In the genomic region with DNA sequence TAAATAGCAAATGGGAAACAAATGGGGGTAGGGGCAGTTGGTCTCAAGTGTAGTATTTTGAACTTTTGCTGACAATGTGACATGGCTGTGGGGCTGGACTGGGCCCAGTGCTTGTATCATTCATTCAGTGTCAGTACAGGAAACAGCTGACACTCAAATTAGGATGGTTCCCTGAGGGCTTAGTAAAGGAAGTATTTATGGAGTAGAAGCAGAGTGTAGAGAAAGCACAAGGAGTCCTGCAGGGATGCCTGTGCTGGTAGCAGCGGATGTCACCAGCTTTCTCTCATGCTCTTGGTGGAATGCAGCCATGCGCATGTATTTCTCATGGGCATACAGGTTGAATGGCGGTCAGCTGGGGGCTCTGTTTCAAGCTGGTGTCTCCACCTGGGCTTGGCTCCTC, we compare ENCODE assay signal across 1 cellular context.
TF ChIP-seq lines count a peak whose summit lies in the region.

No MANE protein-coding gene starts in this region.

TF ChIP-seq in GM23338, 12 proteins besides CTCF, POLR2A, EP300 and RAD21:
- TF ChIP-seq, protein P1, sequence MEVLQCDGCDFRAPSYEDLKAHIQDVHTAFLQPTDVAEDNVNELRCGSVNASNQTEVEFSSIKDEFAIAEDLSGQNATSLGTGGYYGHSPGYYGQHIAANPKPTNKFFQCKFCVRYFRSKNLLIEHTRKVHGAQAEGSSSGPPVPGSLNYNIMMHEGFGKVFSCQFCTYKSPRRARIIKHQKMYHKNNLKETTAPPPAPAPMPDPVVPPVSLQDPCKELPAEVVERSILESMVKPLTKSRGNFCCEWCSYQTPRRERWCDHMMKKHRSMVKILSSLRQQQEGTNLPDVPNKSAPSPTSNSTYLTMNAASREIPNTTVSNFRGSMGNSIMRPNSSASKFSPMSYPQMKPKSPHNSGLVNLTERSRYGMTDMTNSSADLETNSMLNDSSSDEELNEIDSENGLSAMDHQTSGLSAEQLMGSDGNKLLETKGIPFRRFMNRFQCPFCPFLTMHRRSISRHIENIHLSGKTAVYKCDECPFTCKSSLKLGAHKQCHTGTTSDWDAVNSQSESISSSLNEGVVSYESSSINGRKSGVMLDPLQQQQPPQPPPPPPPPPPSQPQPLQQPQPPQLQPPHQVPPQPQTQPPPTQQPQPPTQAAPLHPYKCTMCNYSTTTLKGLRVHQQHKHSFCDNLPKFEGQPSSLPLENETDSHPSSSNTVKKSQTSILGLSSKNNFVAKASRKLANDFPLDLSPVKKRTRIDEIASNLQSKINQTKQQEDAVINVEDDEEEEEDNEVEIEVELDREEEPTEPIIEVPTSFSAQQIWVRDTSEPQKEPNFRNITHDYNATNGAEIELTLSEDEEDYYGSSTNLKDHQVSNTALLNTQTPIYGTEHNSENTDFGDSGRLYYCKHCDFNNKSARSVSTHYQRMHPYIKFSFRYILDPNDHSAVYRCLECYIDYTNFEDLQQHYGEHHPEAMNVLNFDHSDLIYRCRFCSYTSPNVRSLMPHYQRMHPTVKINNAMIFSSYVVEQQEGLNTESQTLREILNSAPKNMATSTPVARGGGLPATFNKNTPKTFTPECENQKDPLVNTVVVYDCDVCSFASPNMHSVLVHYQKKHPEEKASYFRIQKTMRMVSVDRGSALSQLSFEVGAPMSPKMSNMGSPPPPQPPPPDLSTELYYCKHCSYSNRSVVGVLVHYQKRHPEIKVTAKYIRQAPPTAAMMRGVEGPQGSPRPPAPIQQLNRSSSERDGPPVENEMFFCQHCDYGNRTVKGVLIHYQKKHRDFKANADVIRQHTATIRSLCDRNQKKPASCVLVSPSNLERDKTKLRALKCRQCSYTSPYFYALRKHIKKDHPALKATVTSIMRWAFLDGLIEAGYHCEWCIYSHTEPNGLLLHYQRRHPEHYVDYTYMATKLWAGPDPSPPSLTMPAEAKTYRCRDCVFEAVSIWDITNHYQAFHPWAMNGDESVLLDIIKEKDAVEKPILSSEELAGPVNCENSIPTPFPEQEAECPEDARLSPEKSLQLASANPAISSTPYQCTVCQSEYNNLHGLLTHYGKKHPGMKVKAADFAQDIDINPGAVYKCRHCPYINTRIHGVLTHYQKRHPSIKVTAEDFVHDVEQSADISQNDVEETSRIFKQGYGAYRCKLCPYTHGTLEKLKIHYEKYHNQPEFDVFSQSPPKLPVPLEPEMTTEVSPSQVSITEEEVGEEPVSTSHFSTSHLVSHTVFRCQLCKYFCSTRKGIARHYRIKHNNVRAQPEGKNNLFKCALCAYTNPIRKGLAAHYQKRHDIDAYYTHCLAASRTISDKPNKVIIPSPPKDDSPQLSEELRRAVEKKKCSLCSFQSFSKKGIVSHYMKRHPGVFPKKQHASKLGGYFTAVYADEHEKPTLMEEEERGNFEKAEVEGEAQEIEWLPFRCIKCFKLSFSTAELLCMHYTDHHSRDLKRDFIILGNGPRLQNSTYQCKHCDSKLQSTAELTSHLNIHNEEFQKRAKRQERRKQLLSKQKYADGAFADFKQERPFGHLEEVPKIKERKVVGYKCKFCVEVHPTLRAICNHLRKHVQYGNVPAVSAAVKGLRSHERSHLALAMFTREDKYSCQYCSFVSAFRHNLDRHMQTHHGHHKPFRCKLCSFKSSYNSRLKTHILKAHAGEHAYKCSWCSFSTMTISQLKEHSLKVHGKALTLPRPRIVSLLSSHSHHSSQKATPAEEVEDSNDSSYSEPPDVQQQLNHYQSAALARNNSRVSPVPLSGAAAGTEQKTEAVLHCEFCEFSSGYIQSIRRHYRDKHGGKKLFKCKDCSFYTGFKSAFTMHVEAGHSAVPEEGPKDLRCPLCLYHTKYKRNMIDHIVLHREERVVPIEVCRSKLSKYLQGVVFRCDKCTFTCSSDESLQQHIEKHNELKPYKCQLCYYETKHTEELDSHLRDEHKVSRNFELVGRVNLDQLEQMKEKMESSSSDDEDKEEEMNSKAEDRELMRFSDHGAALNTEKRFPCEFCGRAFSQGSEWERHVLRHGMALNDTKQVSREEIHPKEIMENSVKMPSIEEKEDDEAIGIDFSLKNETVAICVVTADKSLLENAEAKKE (CRISPR knock-in tag; IDR thresholded peaks at IDR 0.05), result no peak
- TF ChIP-seq NANOG (IDR thresholded peaks at IDR 0.05; ENCODE audit: borderline replicate concordance) (no peak), ZNF331 (CRISPR knock-in tag; IDR thresholded peaks at IDR 0.05; ENCODE audit: low read depth) (no peak), ZNF114 (CRISPR knock-in tag; IDR thresholded peaks at IDR 0.05) (no peak), POLR2AphosphoS5 (IDR thresholded peaks at IDR 0.05; ENCODE audit: low read depth) (no peak)
- TF ChIP-seq, protein P2, sequence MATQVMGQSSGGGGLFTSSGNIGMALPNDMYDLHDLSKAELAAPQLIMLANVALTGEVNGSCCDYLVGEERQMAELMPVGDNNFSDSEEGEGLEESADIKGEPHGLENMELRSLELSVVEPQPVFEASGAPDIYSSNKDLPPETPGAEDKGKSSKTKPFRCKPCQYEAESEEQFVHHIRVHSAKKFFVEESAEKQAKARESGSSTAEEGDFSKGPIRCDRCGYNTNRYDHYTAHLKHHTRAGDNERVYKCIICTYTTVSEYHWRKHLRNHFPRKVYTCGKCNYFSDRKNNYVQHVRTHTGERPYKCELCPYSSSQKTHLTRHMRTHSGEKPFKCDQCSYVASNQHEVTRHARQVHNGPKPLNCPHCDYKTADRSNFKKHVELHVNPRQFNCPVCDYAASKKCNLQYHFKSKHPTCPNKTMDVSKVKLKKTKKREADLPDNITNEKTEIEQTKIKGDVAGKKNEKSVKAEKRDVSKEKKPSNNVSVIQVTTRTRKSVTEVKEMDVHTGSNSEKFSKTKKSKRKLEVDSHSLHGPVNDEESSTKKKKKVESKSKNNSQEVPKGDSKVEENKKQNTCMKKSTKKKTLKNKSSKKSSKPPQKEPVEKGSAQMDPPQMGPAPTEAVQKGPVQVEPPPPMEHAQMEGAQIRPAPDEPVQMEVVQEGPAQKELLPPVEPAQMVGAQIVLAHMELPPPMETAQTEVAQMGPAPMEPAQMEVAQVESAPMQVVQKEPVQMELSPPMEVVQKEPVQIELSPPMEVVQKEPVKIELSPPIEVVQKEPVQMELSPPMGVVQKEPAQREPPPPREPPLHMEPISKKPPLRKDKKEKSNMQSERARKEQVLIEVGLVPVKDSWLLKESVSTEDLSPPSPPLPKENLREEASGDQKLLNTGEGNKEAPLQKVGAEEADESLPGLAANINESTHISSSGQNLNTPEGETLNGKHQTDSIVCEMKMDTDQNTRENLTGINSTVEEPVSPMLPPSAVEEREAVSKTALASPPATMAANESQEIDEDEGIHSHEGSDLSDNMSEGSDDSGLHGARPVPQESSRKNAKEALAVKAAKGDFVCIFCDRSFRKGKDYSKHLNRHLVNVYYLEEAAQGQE (IDR thresholded peaks at IDR 0.05; ENCODE audit: unreplicated experiment), result no peak
TF ChIP-seq in GM23338: peak in this region for 0.
